ENCODE assay signal across 14 cellular contexts in the genomic region with DNA sequence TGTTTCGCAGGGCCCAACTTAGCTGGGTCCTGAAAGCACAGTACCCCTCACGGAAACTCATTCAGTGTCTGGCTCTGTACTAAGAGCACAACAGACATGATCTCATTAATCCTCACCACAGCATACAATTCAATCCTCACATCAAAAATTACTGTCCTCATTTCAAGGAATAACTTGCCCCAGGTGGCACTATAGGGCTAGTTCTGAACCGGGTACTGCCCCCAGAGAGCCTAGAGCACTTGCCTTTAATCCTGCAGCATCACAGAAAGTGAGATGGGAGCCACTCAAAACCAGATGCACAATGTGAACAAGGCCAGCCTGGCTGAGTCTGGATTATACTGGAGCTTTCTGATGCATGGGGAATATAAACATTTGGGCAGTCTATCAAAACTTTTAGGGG.
DNase-seq lines count a peak whose midpoint lies in the region; ATAC-seq and TF ChIP-seq lines count a peak whose summit lies in the region.
"Had no signal": no experiment of that assay in that cellular context is flagged by ENCODE, and none has a peak within 500 bp of the region (broad histone marks: within the 10 kb centered on the region; RNA-seq: fewer than 3 reads in every experiment).

No MANE protein-coding gene starts in this region.

- CTCF ChIA-PET in Calu3 (lab: Charles Lee): interaction anchor here (0.6 kb wide), 2 partner anchors 14 to 975 kb away, joined by 6 to 7 read pairs; no protein-coding TSS in a partner anchor
- CTCF ChIA-PET in T-cell (lab: Charles Lee): no interaction called here

- no peak for TF ChIP-seq CTCF in Calu3 (IDR thresholded peaks at IDR 0.05; ENCODE audit: unreplicated experiment)
- peak; percentile 74 for TF ChIP-seq CTCF in OCI-LY3 (IDR thresholded peaks at IDR 0.05; ENCODE audit: low read depth, low read length)
- TF ChIP-seq CTCF in foreskin keratinocyte (conservative IDR thresholded peaks at IDR 0.05): peak; percentile 45

- H3K9me3 ChIP-seq in OCI-LY3 (ENCODE audit: insufficient read depth, low read length): no peaks in the 10 kb centered on the region

- POLR2A ChIA-PET in T-cell (lab: Charles Lee): no interaction called here

- no peak overlapping the region for H2AFZ ChIP-seq in OCI-LY3 (ENCODE audit: low read depth, low read length)
- H2AFZ ChIP-seq: neural progenitor cell had no signal

- H3K79me2 ChIP-seq in OCI-LY3 (ENCODE audit: low read length): peaks cover 7% of the 10 kb centered on the region

- H3K4me1 Mint-ChIP-seq in Calu3 (ENCODE audit: low read depth, unreplicated experiment) (peaks cover 8% of the 10 kb centered on the region), T-cell (peaks cover 0 to 2% (median 0%) of the 10 kb centered on the region in 3 donors)
- H3K4me1 Mint-ChIP-seq: CD4-positive, CD25-positive, alpha-beta regulatory T cell; neural progenitor cell had no signal

- H3K27me3 Mint-ChIP-seq in Calu3 (ENCODE audit: unreplicated experiment): no peaks in the 10 kb centered on the region
- peaks cover 0 to 4% of the 10 kb centered on the region in 2 donors for H3K27me3 Mint-ChIP-seq in T-cell
- H3K27me3 Mint-ChIP-seq: activated naive CD8-positive, alpha-beta T cell treated with anti-CD3 and anti-CD28 coated beads, Interleukin-2, amount 10 ng/mL, durations not matched to agents 7 days and 5 days had no signal

- no peak overlapping the region for H3K27ac Mint-ChIP-seq in Calu3 (ENCODE audit: unreplicated experiment)
- H3K27ac Mint-ChIP-seq in T-cell: no peak overlapping the region
- H3K27ac Mint-ChIP-seq: activated naive CD8-positive, alpha-beta T cell treated with anti-CD3 and anti-CD28 coated beads, Interleukin-2, amount 10 ng/mL, durations not matched to agents 7 days and 5 days; CD4-positive, CD25-positive, alpha-beta regulatory T cell; neural progenitor cell had no signal

- H3K4me2 ChIP-seq in OCI-LY3 (ENCODE audit: low read length): peak overlapping the region; percentile 10
- H3K4me2 ChIP-seq: neural progenitor cell had no signal

- H3K4me3 Mint-ChIP-seq in Calu3 (ENCODE audit: low read depth, unreplicated experiment) (no peak overlapping the region), T-cell (no peak overlapping the region)
- H3K4me3 Mint-ChIP-seq: activated naive CD8-positive, alpha-beta T cell treated with anti-CD3 and anti-CD28 coated beads, Interleukin-2, amount 10 ng/mL, durations not matched to agents 7 days and 5 days; CD4-positive, CD25-positive, alpha-beta regulatory T cell; neural progenitor cell had no signal

- intact Hi-C loops in Calu3 (cut with micrococcal nuclease; ENCODE audit: unreplicated experiment): loop anchor here (10.0 kb wide), 1 partner anchor 286 kb away; no protein-coding TSS in a partner anchor

- H3K27me3 ChIP-seq in OCI-LY3 (ENCODE audit: low read depth, low read length): no peaks in the 10 kb centered on the region
- H3K27me3 ChIP-seq in foreskin keratinocyte: no peaks in the 10 kb centered on the region
- H3K27me3 ChIP-seq: neural progenitor cell had no signal

- DNase-seq in Calu3 (peak; percentile 15), HCEC 1CT (peak; percentile 6), foreskin keratinocyte (no peak), T-cell (no peak), AG08396 (ENCODE audit: low spot score) (no peak)
- DNase-seq: activated naive CD8-positive, alpha-beta T cell treated with anti-CD3 and anti-CD28 coated beads, Interleukin-2, amount 10 ng/mL, durations not matched to agents 7 days and 5 days; erythroblast; NCI-H1417 treated with DMSO at 0.1 percent for 48 hours; SIG-M5 had no signal

- no peaks in the 10 kb centered on the region for H4K20me1 ChIP-seq in OCI-LY3 (ENCODE audit: insufficient read depth, low read length)

- H3K9me3 Mint-ChIP-seq in Calu3 (ENCODE audit: low read depth, unreplicated experiment): no peaks in the 10 kb centered on the region
- no peaks in the 10 kb centered on the region for H3K9me3 Mint-ChIP-seq in T-cell
- H3K9me3 Mint-ChIP-seq: activated naive CD8-positive, alpha-beta T cell treated with anti-CD3 and anti-CD28 coated beads, Interleukin-2, amount 10 ng/mL, durations not matched to agents 7 days and 5 days; neural progenitor cell had no signal

- H3K27ac ChIP-seq in OCI-LY3 (ENCODE audit: low read length) (peak overlapping the region; percentile 27), foreskin keratinocyte (no peak overlapping the region)
- H3K27ac ChIP-seq: neural progenitor cell had no signal

- H3K4me1 ChIP-seq in OCI-LY3 (ENCODE audit: low read length): peaks cover 58% of the 10 kb centered on the region
- H3K4me1 ChIP-seq in foreskin keratinocyte: peaks cover 22% of the 10 kb centered on the region
- H3K4me1 ChIP-seq: neural progenitor cell had no signal

- no peaks in the 10 kb centered on the region for H3K36me3 Mint-ChIP-seq in Calu3 (ENCODE audit: insufficient read depth, unreplicated experiment)
- H3K36me3 Mint-ChIP-seq in T-cell: no peaks in the 10 kb centered on the region
- H3K36me3 Mint-ChIP-seq: activated naive CD8-positive, alpha-beta T cell treated with anti-CD3 and anti-CD28 coated beads, Interleukin-2, amount 10 ng/mL, durations not matched to agents 7 days and 5 days; CD4-positive, CD25-positive, alpha-beta regulatory T cell; neural progenitor cell had no signal

- H3K36me3 ChIP-seq in OCI-LY3 (replicated peaks; ENCODE audit: low read depth, low read length): peaks cover 16% of the 10 kb centered on the region
- H3K36me3 ChIP-seq: neural progenitor cell had no signal

- H3K9ac ChIP-seq in OCI-LY3 (ENCODE audit: low read length): peak overlapping the region; percentile 4; the same call in 1 of the 2 replicates
- H3K9ac ChIP-seq: neural progenitor cell had no signal

- H3K4me3 ChIP-seq in OCI-LY3 (ENCODE audit: low read length): no peak overlapping the region
- H3K4me3 ChIP-seq: neural progenitor cell had no signal

- peak; percentile 23 for ATAC-seq in foreskin keratinocyte
- ATAC-seq in GM21447 (IDR thresholded peaks at IDR 0.05; ENCODE audit: unreplicated experiment): no peak
- no peak for ATAC-seq in T-cell (replicated peaks in 1 of 4)
- no peak for ATAC-seq in HG03135 (IDR thresholded peaks at IDR 0.05; ENCODE audit: unreplicated experiment)

- no TSS peak for BruUV-seq in Calu3 (replicated peaks; lab: Mats Ljungman, UMichigan)

Comparison
In these comparisons a context has a peak if more than half of its experiments do, and no peak if none do; other contexts are left out.
1. DNase-seq: peak in Calu3 (single experiment) and HCEC 1CT (single experiment); none in foreskin keratinocyte (0 of 2), T-cell (0 of 34) and AG08396 (single experiment).